In the genomic region with DNA sequence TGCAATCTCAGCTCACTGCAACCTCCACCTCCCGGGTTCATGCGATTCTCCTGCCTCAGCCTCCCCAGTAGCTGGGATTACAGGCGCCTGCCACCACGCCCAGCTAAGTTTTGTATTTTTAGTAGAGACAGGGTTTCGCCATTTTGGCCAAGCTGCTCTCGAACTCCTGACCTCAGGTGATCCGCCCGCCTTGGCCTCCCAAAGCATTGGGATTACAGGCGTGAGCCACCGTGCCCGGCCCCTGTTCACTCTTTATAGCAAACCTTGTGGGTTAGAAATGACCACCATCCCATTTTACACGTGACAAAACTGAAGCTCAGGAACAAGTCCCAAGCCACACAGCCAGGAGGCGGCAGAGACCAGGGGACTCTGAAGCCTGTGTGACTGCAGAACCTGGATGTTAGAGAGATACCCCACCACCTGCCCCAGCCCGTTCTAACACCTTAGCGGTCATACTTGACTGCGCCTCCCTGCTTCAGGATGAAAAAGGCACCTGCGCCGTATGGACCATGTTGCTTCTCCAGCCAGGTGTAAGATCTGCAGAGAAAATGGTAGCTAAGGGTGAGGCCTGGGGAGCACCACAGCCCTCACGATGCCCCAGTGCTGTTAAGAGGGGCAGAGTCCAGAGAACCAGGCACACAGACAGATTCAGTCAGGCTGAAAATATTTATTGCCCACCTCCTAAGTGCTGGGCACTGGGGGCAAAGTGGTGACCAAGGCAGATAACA, we compare ENCODE assay signal across 13 cellular contexts. TPM values are rescaled to one million over a fixed set of nuclear protein-coding genes. Genes with fewer than 3 reads are reported as not detected.
"Had no signal": no experiment of that assay in that cellular context is flagged by ENCODE, and none has a peak within 500 bp of the region (broad histone marks: within the 10 kb centered on the region; RNA-seq: fewer than 3 reads in every experiment).

No MANE protein-coding gene starts in this region.

RNA-seq across cellular contexts. Expression of a gene that starts 6.9 kb away (rescaled TPM):
- total RNA-seq: activated CD4-positive, alpha-beta memory T cell treated with anti-CD3 and anti-CD28 coated beads, Interleukin-2, amount 10 ng/mL, durations not matched to agents 7 days and 5 days; cardiac septum; endothelial cell of umbilical vein; esophagus mucosa; frontal cortex; liver; myocyte; occipital lobe; renal cortical epithelial cell; sigmoid colon; upper lobe of left lung had no signal
- polyA plus RNA-seq: endothelial cell of umbilical vein, liver, neural cell, sigmoid colon, SK-N-SH had no signal

RNA-seq across cellular contexts. Expression of a gene that starts 8.9 kb away (rescaled TPM):
- total RNA-seq: myocyte had no signal
- polyA plus RNA-seq: neural cell, SK-N-SH had no signal
